ENCODE assay signal across 16 cellular contexts in genomic region chr4:151990201-151990600, GRCh38.
DNase-seq lines count a peak whose midpoint lies in the region; ATAC-seq, FAIRE-seq and TF ChIP-seq lines count a peak whose summit lies in the region.
"Had no signal": no experiment of that assay in that cellular context is flagged by ENCODE, and none has a peak within 500 bp of the region (broad histone marks: within the 10 kb centered on the region; RNA-seq: fewer than 3 reads in every experiment).

No MANE protein-coding gene starts in this region.

- no peak for ATAC-seq in GM18868 (IDR thresholded peaks at IDR 0.05; ENCODE audit: unreplicated experiment)

- CTCF ChIA-PET in BJ (lab: Yijun Ruan, JAX) = no interaction called here

- H3K27ac ChIP-seq in muscle layer of duodenum (ENCODE audit: low read length) = peak overlapping the region; percentile 18
- H3K27ac ChIP-seq: KMS-11 had no signal

- no peak overlapping the region for H3K4me3 ChIP-seq in BJ (ENCODE audit: low read depth, low read length)
- H3K4me3 ChIP-seq in astrocyte of the cerebellum (ENCODE audit: low read depth, low read length) = no peak overlapping the region
- H3K4me3 ChIP-seq in muscle layer of duodenum (ENCODE audit: low read depth in 1 of 2, low read length in 2 of 2) = no peak overlapping the region
- H3K4me3 ChIP-seq: left ventricle myocardium inferior had no signal

- DNase-seq in BJ (ENCODE audit: low read depth) (peak; percentile 67), HPDE6-E6E7 (ENCODE audit: extremely low spot score) (peak; percentile 34), astrocyte of the cerebellum (ENCODE audit: low read depth) (peak; percentile 59), GM12891 (ENCODE audit: insufficient read length, low spot score) (no peak), SHP77 (lab: John Stamatoyannopoulos, UW) (no peak), NCI-H345 treated with DMSO at 0.1 percent for 48 hours (lab: John Stamatoyannopoulos, UW; ENCODE audit: unreplicated experiment) (no peak)
- DNase-seq: Calu3, H7, left ventricle myocardium inferior, NCI-H2171 treated with DMSO at 0.1 percent for 48 hours, nucleus accumbens had no signal

- no peak for TF ChIP-seq CTCF in BJ (IDR thresholded peaks at IDR 0.05; ENCODE audit: insufficient read depth, low read depth, low read length)
- TF ChIP-seq CTCF in astrocyte of the cerebellum (IDR thresholded peaks at IDR 0.05; ENCODE audit: low read depth, low read length, missing control alignments) = no peak

- H3K27me3 ChIP-seq in BJ (ENCODE audit: control insufficient read depth, insufficient read depth, low read length) (no peaks in the 10 kb centered on the region), muscle layer of duodenum (ENCODE audit: low read depth, low read length) (no peaks in the 10 kb centered on the region)

- no peak for TF ChIP-seq POLR2A in GM12891 (IDR thresholded peaks at IDR 0.05; ENCODE audit: low read depth, low read length)

- H3K36me3 ChIP-seq in BJ (ENCODE audit: control insufficient read depth, insufficient read depth, low read length) = no peaks in the 10 kb centered on the region
- no peaks in the 10 kb centered on the region for H3K36me3 ChIP-seq in muscle layer of duodenum (ENCODE audit: control insufficient read depth in 1 of 2, insufficient read depth in 2 of 2, low read length in 2 of 2)
- H3K36me3 ChIP-seq: left ventricle myocardium inferior had no signal

- POLR2A ChIA-PET in BJ (lab: Charles Lee) = no interaction called here

- in situ Hi-C loops in astrocyte of the cerebellum (cut with HindIII; ENCODE audit: low sequenced_read_pairs) = no loop called here

- FAIRE-seq in GM12891 (lab: Jason Lieb, UNC) = no peak
- FAIRE-seq: GM19239, TTC549 had no signal

- H3K9me3 ChIP-seq in muscle layer of duodenum (ENCODE audit: control insufficient read depth in 1 of 2, low read length in 2 of 2) = no peaks in the 10 kb centered on the region
- H3K9me3 ChIP-seq: left ventricle myocardium inferior had no signal

- peaks cover 0 to 4% of the 10 kb centered on the region in 2 donors for H3K4me1 ChIP-seq in muscle layer of duodenum (ENCODE audit: control insufficient read depth in 1 of 2, insufficient read depth in 2 of 2, low read length in 2 of 2)

TF ChIP-seq in GM12891, 5 proteins besides CTCF, POLR2A, EP300 and RAD21:
- no peak for TF ChIP-seq POU2F2 (IDR thresholded peaks at IDR 0.05; ENCODE audit: low read depth, low read length)
- TF ChIP-seq SPI1 (IDR thresholded peaks at IDR 0.05; ENCODE audit: low read depth, low read length) = no peak
- no peak for TF ChIP-seq POLR2AphosphoS5 (IDR thresholded peaks at IDR 0.05; ENCODE audit: low read depth, low read length)
- TF ChIP-seq TAF1 (IDR thresholded peaks at IDR 0.05; ENCODE audit: low read depth, low read length) = no peak
- TF ChIP-seq PAX5 (IDR thresholded peaks at IDR 0.05; ENCODE audit: insufficient read depth, low read length, severe bottlenecking) = no peak

Comparison
In these comparisons a context has a peak if more than half of its experiments do, and no peak if none do; other contexts are left out.
1. DNase-seq: peak in BJ (single experiment), HPDE6-E6E7 (single experiment) and astrocyte of the cerebellum (single experiment); none in GM12891 (single experiment), SHP77 (0 of 2) and NCI-H345 treated with DMSO at 0.1 percent for 48 hours (single experiment).